In genomic region chr1:53517109-53517508, GRCh38 we compare ENCODE assay signal across 20 cellular contexts. TPM values are rescaled to one million over a fixed set of nuclear protein-coding genes. Genes with fewer than 3 reads are reported as not detected.
DNase-seq lines count a peak whose midpoint lies in the region; ATAC-seq and TF ChIP-seq lines count a peak whose summit lies in the region.
"Had no signal": no experiment of that assay in that cellular context is flagged by ENCODE, and none has a peak within 500 bp of the region (broad histone marks: within the 10 kb centered on the region; RNA-seq: fewer than 3 reads in every experiment).

No MANE protein-coding gene starts in this region.

- H4K8ac ChIP-seq in mesendoderm (ENCODE audit: low read depth, low read length): no peak overlapping the region

- H3K23ac ChIP-seq in mesendoderm (ENCODE audit: low read length): no peak overlapping the region

- H3K18ac ChIP-seq in mesendoderm (ENCODE audit: low read length): no peak overlapping the region

- 86 to 97% methylated on average over 4 to 7 of the region's 7 CpGs for WGBS in endodermal cell (ENCODE audit: insufficient coverage in 1 of 2, insufficient read length in 1 of 2), 2 experiments
- WGBS in mesendoderm (ENCODE audit: extremely low coverage, insufficient coverage, low lambda C conversion rate): no CpG with 5 or more reads among the region's 7 CpGs

- H3K9me3 Mint-ChIP-seq in endodermal cell: no peaks in the 10 kb centered on the region
- H3K9me3 Mint-ChIP-seq: CD14-positive monocyte; CD8-positive, alpha-beta T cell; HFFc6 had no signal

- H3K27me3 ChIP-seq in WERI-Rb-1 (ENCODE audit: insufficient read depth, low read depth, severe bottlenecking) (no peaks in the 10 kb centered on the region), endodermal cell (ENCODE audit: control insufficient read depth, insufficient read depth, low read length, poor library complexity, severe bottlenecking) (no peaks in the 10 kb centered on the region), mesendoderm (ENCODE audit: insufficient read depth, low read length, poor library complexity) (no peaks in the 10 kb centered on the region)

- H3K4ac ChIP-seq in mesendoderm (ENCODE audit: low read depth, low read length): no peak overlapping the region

- no peaks in the 10 kb centered on the region for H3K36me3 ChIP-seq in WERI-Rb-1
- no peaks in the 10 kb centered on the region for H3K36me3 ChIP-seq in endodermal cell (ENCODE audit: control insufficient read depth, insufficient read depth, low read length)
- peaks cover 2% of the 10 kb centered on the region for H3K36me3 ChIP-seq in mesendoderm (ENCODE audit: control insufficient read depth, insufficient read depth, low read length)
- H3K36me3 ChIP-seq: HAP-1 had no signal

- H3K4me2 ChIP-seq in mesendoderm (ENCODE audit: low read length): no peak overlapping the region

- H3K4me3 ChIP-seq in WERI-Rb-1 (ENCODE audit: low read depth, low read length) (no peak overlapping the region), endodermal cell (ENCODE audit: low read length) (no peak overlapping the region), mesendoderm (ENCODE audit: low read length) (no peak overlapping the region)
- H3K4me3 ChIP-seq: HAP-1 had no signal

- no peak overlapping the region for H2BK5ac ChIP-seq in mesendoderm (ENCODE audit: low read length)

- no peak overlapping the region for H3K4me3 Mint-ChIP-seq in endodermal cell
- H3K4me3 Mint-ChIP-seq: CD14-positive monocyte; CD8-positive, alpha-beta T cell; HFFc6; IgD-negative memory B cell had no signal

- H3K27ac ChIP-seq in WERI-Rb-1 (peak overlapping the region; percentile 12; the same call in 1 of the 2 replicates), endodermal cell (ENCODE audit: low read depth, low read length) (peak overlapping the region; percentile 68), mesendoderm (ENCODE audit: low read depth, low read length) (no peak overlapping the region)
- H3K27ac ChIP-seq: 22Rv1 had no signal

- H3K79me1 ChIP-seq in mesendoderm (ENCODE audit: low read length): no peaks in the 10 kb centered on the region

- H3K56ac ChIP-seq in mesendoderm (ENCODE audit: low read length): no peak overlapping the region

- TF ChIP-seq CTCF in WERI-Rb-1 (IDR thresholded peaks at IDR 0.05; ENCODE audit: low read depth, low read length): 0 out of 2 replicates have a peak, but pooled peaks have one; percentile 20
- peak; percentile 32 for TF ChIP-seq CTCF in endodermal cell (conservative IDR thresholded peaks at IDR 0.05)

- peak; percentile 64 for DNase-seq in NCI-H82 (lab: John Stamatoyannopoulos, UW)
- no peak for DNase-seq in NCI-H82 treated with DMSO at 0.1 percent for 48 hours (lab: John Stamatoyannopoulos, UW; ENCODE audit: unreplicated experiment)
- DNase-seq in WERI-Rb-1: no peak
- DNase-seq in endodermal cell: peak; percentile 66
- DNase-seq in mesendoderm: no peak
- DNase-seq: CD8-positive, alpha-beta T cell; COR-L47; DMS153; DMS79 treated with DMSO at 0.1 percent for 48 hours; EL; HFFc6 had no signal

- H3K4me1 ChIP-seq in endodermal cell (ENCODE audit: control insufficient read depth, insufficient read depth, low read length) (peaks cover 14% of the 10 kb centered on the region), mesendoderm (ENCODE audit: control insufficient read depth, low read depth, low read length) (no peaks in the 10 kb centered on the region)
- H3K4me1 ChIP-seq: HAP-1 had no signal

- peaks cover 19% of the 10 kb centered on the region for H3K4me1 Mint-ChIP-seq in endodermal cell
- H3K4me1 Mint-ChIP-seq: CD14-positive monocyte, IgD-negative memory B cell had no signal

- peaks cover 2% of the 10 kb centered on the region for H3K27me3 Mint-ChIP-seq in endodermal cell (ENCODE audit: insufficient read depth)
- H3K27me3 Mint-ChIP-seq: IgD-negative memory B cell had no signal

- no peak overlapping the region for H4K5ac ChIP-seq in mesendoderm (ENCODE audit: low read length)

- H3K36me3 Mint-ChIP-seq in endodermal cell (ENCODE audit: low read depth): no peaks in the 10 kb centered on the region
- H3K36me3 Mint-ChIP-seq: CD14-positive monocyte; CD8-positive, alpha-beta T cell; IgD-negative memory B cell had no signal

- H3K27ac Mint-ChIP-seq in endodermal cell: peak overlapping the region; percentile 52
- H3K27ac Mint-ChIP-seq: CD8-positive, alpha-beta T cell; HFFc6; IgD-negative memory B cell had no signal

- H2BK120ac ChIP-seq in mesendoderm (ENCODE audit: low read depth, low read length): no peak overlapping the region

- ATAC-seq in GM21515 (IDR thresholded peaks at IDR 0.05; ENCODE audit: unreplicated experiment): no peak
- no peak for ATAC-seq in HG03175 (IDR thresholded peaks at IDR 0.05; ENCODE audit: unreplicated experiment)
- ATAC-seq: CD8-positive, alpha-beta T cell had no signal

- H3K9ac ChIP-seq in endodermal cell (ENCODE audit: extremely low read depth, low read length, poor library complexity, severe bottlenecking) (no peak overlapping the region), mesendoderm (ENCODE audit: low read length) (no peak overlapping the region)

- no peak overlapping the region for H2BK15ac ChIP-seq in mesendoderm (replicated peaks; ENCODE audit: low read depth)

- H2AK5ac ChIP-seq in mesendoderm (ENCODE audit: low read length): no peak overlapping the region

- no peaks in the 10 kb centered on the region for H3K79me2 ChIP-seq in mesendoderm (ENCODE audit: control insufficient read depth, insufficient read depth, low read length)

- H3K9me3 ChIP-seq in WERI-Rb-1 (ENCODE audit: severe bottlenecking): no peaks in the 10 kb centered on the region
- H3K9me3 ChIP-seq in endodermal cell (ENCODE audit: control insufficient read depth, low read length): no peaks in the 10 kb centered on the region
- H3K9me3 ChIP-seq: HAP-1 had no signal

RNA-seq across cellular contexts. Expression of gene DMRTB1, which starts 57.9 kb away (rescaled TPM):
- not detected for total RNA-seq in endodermal cell
- not detected for polyA plus RNA-seq in endodermal cell (2013, experiment 1 of 2)
- not detected for polyA plus RNA-seq in endodermal cell (2013, experiment 2 of 2)
- 0.60 TPM for polyA plus RNA-seq in mesendoderm (2013, experiment 1 of 2)
- polyA plus RNA-seq in mesendoderm (2013, experiment 2 of 2): 0.53 TPM
- total RNA-seq: A673; CD8-positive, alpha-beta T cell; HFFc6; HT-29 had no signal
- polyA plus RNA-seq: BJ, CD14-positive monocyte, IgD-negative memory B cell had no signal

Comparison
In these comparisons a context has a peak if more than half of its experiments do, and no peak if none do; other contexts are left out.
1. DNase-seq: peak in NCI-H82 (single experiment) and endodermal cell (single experiment); none in NCI-H82 treated with DMSO at 0.1 percent for 48 hours (single experiment), WERI-Rb-1 (single experiment) and mesendoderm (single experiment).